18 cellular contexts compared by ENCODE assay signal in the genomic region with DNA sequence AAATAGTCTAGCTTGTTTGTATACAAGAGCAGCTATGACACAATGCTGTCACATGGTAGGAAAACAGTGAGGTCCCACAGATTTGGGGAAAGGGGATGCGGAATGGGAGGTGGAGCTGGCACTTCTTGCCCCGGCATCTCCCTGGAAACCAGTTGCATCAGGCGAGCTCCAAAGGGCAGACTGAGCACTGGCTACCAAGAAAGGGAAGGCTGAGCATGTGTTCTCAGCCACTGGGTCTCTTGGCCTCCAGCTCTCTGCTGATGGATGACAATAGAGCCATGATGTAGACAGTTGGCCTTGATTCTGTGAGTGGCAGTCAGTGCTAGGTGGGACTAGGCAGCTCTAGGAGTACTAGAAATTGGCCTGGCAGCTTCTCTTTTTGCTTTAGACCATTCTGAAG.
DNase-seq lines count a peak whose midpoint lies in the region; ATAC-seq and TF ChIP-seq lines count a peak whose summit lies in the region.
"Had no signal": no experiment of that assay in that cellular context is flagged by ENCODE, and none has a peak within 500 bp of the region (broad histone marks: within the 10 kb centered on the region; RNA-seq: fewer than 3 reads in every experiment).

No MANE protein-coding gene starts in this region.

- ATAC-seq in right cardiac atrium (no peak), GM21526 (IDR thresholded peaks at IDR 0.05; ENCODE audit: low FRiP score, unreplicated experiment) (no peak), HG02870 (IDR thresholded peaks at IDR 0.05; ENCODE audit: unreplicated experiment) (no peak)
- ATAC-seq: activated CD4-positive, alpha-beta T cell treated with anti-CD3 and anti-CD28 coated beads for 36 hours; activated naive CD4-positive, alpha-beta T cell treated with anti-CD3 and anti-CD28 coated beads, Interleukin-2, amount 50 U/mL, for 72 hours; activated T-cell treated with anti-CD3 and anti-CD28 coated beads, Interleukin-2, amount 50 U/mL, for 72 hours; body of pancreas; pancreas; stimulated activated naive CD8-positive, alpha-beta T cell treated with anti-CD3 and anti-CD28 coated beads, Interleukin-15, amount 100 ng/mL, for 72 hours had no signal

- no peak for TF ChIP-seq CTCF in right atrium auricular region (IDR thresholded peaks at IDR 0.05)
- TF ChIP-seq CTCF in ovary (IDR thresholded peaks at IDR 0.05): no peak

- no peaks in the 10 kb centered on the region for H3K9me3 ChIP-seq in right cardiac atrium (ENCODE audit: control insufficient read depth, low read length)
- H3K9me3 ChIP-seq in right atrium auricular region: no peaks in the 10 kb centered on the region
- H3K9me3 ChIP-seq in ovary: no peaks in the 10 kb centered on the region
- H3K9me3 ChIP-seq: body of pancreas, colonic mucosa, pancreas had no signal

- intact Hi-C loops in right cardiac atrium (cut with DNase I) (loop anchor here in 2 of 4 donors (10.0 kb wide), 2 partner anchors 69 to 169 kb away; a partner anchor contains a TSS), ovary (cut with DNase I) (no loop called here)

- H3K36me3 ChIP-seq in right atrium auricular region: no peaks in the 10 kb centered on the region
- no peaks in the 10 kb centered on the region for H3K36me3 ChIP-seq in ovary
- H3K36me3 ChIP-seq: colonic mucosa, pancreas had no signal

- H3K4me1 ChIP-seq in right cardiac atrium (ENCODE audit: control insufficient read depth, insufficient read depth, low read length) (peaks cover 14% of the 10 kb centered on the region), right atrium auricular region (peaks cover 0 to 50% of the 10 kb centered on the region in 2 donors), ovary (ENCODE audit: insufficient read depth) (peaks cover 6% of the 10 kb centered on the region)
- H3K4me1 ChIP-seq: colonic mucosa had no signal

- DNase-seq in right cardiac atrium: no peak
- DNase-seq in right atrium auricular region (ENCODE audit: low spot score): no peak
- DNase-seq in hypothalamus (lab: John Stamatoyannopoulos, UW): peak in 48 of 51 donors; percentile 14 to 98 (median 86)
- DNase-seq in pons (ENCODE audit: low spot score): peak; percentile 100
- no peak for DNase-seq in DMS79 (lab: John Stamatoyannopoulos, UW)
- DNase-seq in ovary: no peak
- DNase-seq: activated CD4-positive, alpha-beta T cell treated with anti-CD3 and anti-CD28 coated beads for 36 hours; activated T-cell treated with anti-CD3 and anti-CD28 coated beads, Interleukin-2, amount 50 U/mL, for 72 hours; body of pancreas; colonic mucosa; IMR-90; naive B cell; NCI-H69; pancreas; stimulated activated naive CD8-positive, alpha-beta T cell treated with anti-CD3 and anti-CD28 coated beads, Interleukin-15, amount 100 ng/mL, for 72 hours had no signal

- WGBS in right cardiac atrium: 88% methylated on average over 3 of the region's 3 CpGs
- 79 to 97% (median 95%) methylated on average over 3 of the region's 3 CpGs for WGBS in ovary, 3 donors

- TF ChIP-seq EP300 in ovary (IDR thresholded peaks at IDR 0.05): no peak

- H3K27me3 ChIP-seq in right cardiac atrium (ENCODE audit: control insufficient read depth, insufficient read depth) (no peaks in the 10 kb centered on the region), right atrium auricular region (no peaks in the 10 kb centered on the region), ovary (no peaks in the 10 kb centered on the region)
- H3K27me3 ChIP-seq: body of pancreas, colonic mucosa, pancreas had no signal

- H3K27ac ChIP-seq in right cardiac atrium (ENCODE audit: low read length): peak overlapping the region; percentile 13
- H3K27ac ChIP-seq in right atrium auricular region: peak overlapping the region in 1 of 2 donors; percentile 90
- H3K27ac ChIP-seq in ovary: no peak overlapping the region
- H3K27ac ChIP-seq: body of pancreas, colonic mucosa, pancreas had no signal

- TF ChIP-seq POLR2A in ovary (IDR thresholded peaks at IDR 0.05): no peak

- H3K4me3 ChIP-seq in right cardiac atrium (ENCODE audit: low read length): no peak overlapping the region
- no peak overlapping the region for H3K4me3 ChIP-seq in right atrium auricular region
- H3K4me3 ChIP-seq in ovary: no peak overlapping the region
- H3K4me3 ChIP-seq: body of pancreas, colonic mucosa, pancreas had no signal

Comparison
In these comparisons a context has a peak if more than half of its experiments do, and no peak if none do; other contexts are left out.
1. DNase-seq: peak in hypothalamus (48 of 51) and pons (single experiment); none in right cardiac atrium (0 of 3), right atrium auricular region (single experiment), DMS79 (single experiment) and ovary (0 of 5).